17 cellular contexts compared by ENCODE assay signal in the genomic region with DNA sequence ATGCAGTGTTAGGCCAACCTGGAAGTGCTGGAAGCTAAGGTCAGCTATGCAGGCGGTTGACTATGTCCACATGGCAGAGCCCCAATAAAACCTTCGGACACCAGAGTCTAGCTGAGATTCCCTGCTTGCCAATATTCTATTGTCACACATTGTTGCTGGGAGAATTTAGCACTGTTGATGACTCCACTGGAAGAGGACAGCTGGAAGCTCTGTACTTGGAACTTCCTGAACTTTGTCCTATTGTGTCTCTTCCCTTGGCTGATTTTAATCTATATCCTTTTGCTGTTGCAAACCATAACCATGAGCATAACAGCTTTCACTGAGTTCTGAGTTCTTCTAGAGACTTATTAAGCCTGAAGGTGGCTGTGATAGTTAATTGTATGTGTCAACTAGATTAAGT.
"Had no signal": no experiment of that assay in that cellular context is flagged by ENCODE, and none has a peak within 500 bp of the region (broad histone marks: within the 10 kb centered on the region; RNA-seq: fewer than 3 reads in every experiment).

No MANE protein-coding gene starts in this region.

- H3K27ac ChIP-seq: epithelial cell of prostate, neutrophil, thyroid gland, WERI-Rb-1 had no signal

- ATAC-seq: effector memory CD8-positive, alpha-beta T cell; natural killer cell treated with Interleukin-12 subunit alpha and Interleukin-12 subunit beta and Interleukin-15 and Interleukin-18, amount 100 ng/mL, for 72 hours had no signal

- DNase-seq: activated CD4-positive, alpha-beta T cell treated with anti-CD3 and anti-CD28 coated beads, Interleukin-2, amount 50 U/mL, for 4 hours; activated gamma-delta T cell treated with Interleukin-2 at 50 U/mL for 16 hours; activated T-cell treated with anti-CD3 and anti-CD28 coated beads for 4 hours; effector memory CD8-positive, alpha-beta T cell; foreskin fibroblast; glutamatergic neuron; hypothalamus; stimulated activated CD4-positive, alpha-beta T cell treated with anti-CD3 and anti-CD28 coated beads, Interleukin-12 subunit alpha, Interleukin-12 subunit beta, amount 100 ng/mL, for 4 hours; stimulated activated CD4-positive, alpha-beta T cell treated with anti-CD3 and anti-CD28 coated beads, Interleukin-1b, Interleukin-23, amount 100 ng/mL, for 48 hours; stimulated activated naive CD4-positive, alpha-beta T cell treated with Interleukin-2 at 50 U/mL for 16 hours; SW 1271; T-helper 2 cell; thyroid gland; WERI-Rb-1 had no signal

- H3K36me3 ChIP-seq: neutrophil, thyroid gland had no signal

- H3K27me3 ChIP-seq: neutrophil, thyroid gland had no signal

- H3K4me1 ChIP-seq: thyroid gland had no signal

- H3K9me3 ChIP-seq: neutrophil, thyroid gland had no signal

- H3K4me3 ChIP-seq: thyroid gland had no signal
